Comparison of ENCODE assay signal across 18 cellular contexts in genomic region chr10:102402512-102402896, GRCh38. TPM values are rescaled to one million over a fixed set of nuclear protein-coding genes. Genes with fewer than 3 reads are reported as not detected.
"Had no signal": no experiment of that assay in that cellular context is flagged by ENCODE, and none has a peak within 500 bp of the region (broad histone marks: within the 10 kb centered on the region; RNA-seq: fewer than 3 reads in every experiment).

No MANE protein-coding gene starts in this region.

- H3K9me3 Mint-ChIP-seq: activated CD4-positive, alpha-beta T cell treated with anti-CD3 and anti-CD28 coated beads, Interleukin-2, amount 10 ng/mL, durations not matched to agents 7 days and 5 days; activated T-cell treated with anti-CD3 and anti-CD28 coated beads, Interleukin-2, amount 50 U/mL, for 4 hours; dendritic cell treated with granulocyte-macrophage colony-stimulating factor and Interleukin-4, amounts not matched to agents 40 ng/mL and 50 ng/mL, for 4 days; naive B cell had no signal

- H3K4me3 ChIP-seq: breast epithelium, heart left ventricle, lung, SJSA1, stomach, thoracic aorta had no signal

- H3K4me3 Mint-ChIP-seq: activated CD4-positive, alpha-beta T cell treated with anti-CD3 and anti-CD28 coated beads, Interleukin-2, amount 10 ng/mL, durations not matched to agents 7 days and 5 days; activated T-cell treated with anti-CD3 and anti-CD28 coated beads, Interleukin-2, amount 50 U/mL, for 4 hours; dendritic cell treated with granulocyte-macrophage colony-stimulating factor and Interleukin-4, amounts not matched to agents 40 ng/mL and 50 ng/mL, for 4 days had no signal

- H3K27me3 Mint-ChIP-seq: activated CD4-positive, alpha-beta T cell treated with anti-CD3 and anti-CD28 coated beads, Interleukin-2, amount 10 ng/mL, durations not matched to agents 7 days and 5 days had no signal

- H3K36me3 ChIP-seq: breast epithelium had no signal

- DNase-seq: activated CD4-positive, alpha-beta T cell treated with anti-CD3 and anti-CD28 coated beads, Interleukin-2, amount 10 ng/mL, durations not matched to agents 7 days and 5 days; activated CD4-positive, CD25-positive, alpha-beta regulatory T cell; activated naive CD4-positive, alpha-beta T cell; activated T-cell treated with anti-CD3 and anti-CD28 coated beads, Interleukin-2, amount 50 U/mL, for 4 hours; aorta; cerebellar nuclear complex; effector memory CD4-positive, alpha-beta T cell; heart left ventricle; naive B cell; small intestine; stomach had no signal

- H3K27ac ChIP-seq: breast epithelium, thoracic aorta had no signal

- H3K27ac Mint-ChIP-seq: activated CD4-positive, alpha-beta T cell treated with anti-CD3 and anti-CD28 coated beads, Interleukin-2, amount 10 ng/mL, durations not matched to agents 7 days and 5 days; dendritic cell treated with granulocyte-macrophage colony-stimulating factor and Interleukin-4, amounts not matched to agents 40 ng/mL and 50 ng/mL, for 4 days had no signal

- ATAC-seq: activated T-cell treated with anti-CD3 and anti-CD28 coated beads, Interleukin-2, amount 50 U/mL, for 4 hours; heart left ventricle; right cardiac atrium had no signal

- H3K9me3 ChIP-seq: breast epithelium, heart left ventricle, SJSA1, stomach, thoracic aorta had no signal

RNA-seq across cellular contexts. Expression of gene C10orf95, which starts 48.8 kb away (rescaled TPM):
- total RNA-seq: aorta, posterior vena cava, right cardiac atrium, SJSA1, thoracic aorta had no signal
- polyA plus RNA-seq: heart left ventricle had no signal
